ENCODE assay signal across 25 cellular contexts in genomic region chr12:120214626-120215356, GRCh38. TPM values are rescaled to one million over a fixed set of nuclear protein-coding genes. Genes with fewer than 3 reads are reported as not detected.
DNase-seq lines count a peak whose midpoint lies in the region; ATAC-seq, FAIRE-seq and TF ChIP-seq lines count a peak whose summit lies in the region.
"Had no signal": no experiment of that assay in that cellular context is flagged by ENCODE, and none has a peak within 500 bp of the region (broad histone marks: within the 10 kb centered on the region; RNA-seq: fewer than 3 reads in every experiment).

No MANE protein-coding gene starts in this region.

- peaks cover 17% of the 10 kb centered on the region; the same call in 1 of the 2 replicates for H3K79me2 ChIP-seq in SK-N-SH (ENCODE audit: insufficient read depth)
- H3K79me2 ChIP-seq in K562 (ENCODE audit: control insufficient read depth, insufficient read depth, low read length) = no peaks in the 10 kb centered on the region
- peaks cover 37% of the 10 kb centered on the region for H3K79me2 ChIP-seq in osteoblast (ENCODE audit: insufficient read depth, low read length)

- H3K4me2 ChIP-seq in SK-N-SH = no peak overlapping the region
- H3K4me2 ChIP-seq in K562 (ENCODE audit: insufficient read depth, low read length) = no peak overlapping the region
- H3K4me2 ChIP-seq in osteoblast (ENCODE audit: insufficient read depth, low read length) = no peak overlapping the region
- H3K4me2 ChIP-seq: BLaER1 treated with 17β-estradiol and CSF1 and Interleukin-3, amounts not matched to agents 10 nM and 100 nM had no signal

- H2AFZ ChIP-seq in SK-N-SH (ENCODE audit: low read depth) (no peak overlapping the region), K562 (ENCODE audit: low read depth, low read length) (no peak overlapping the region), osteoblast (ENCODE audit: low read length) (no peak overlapping the region)
- H2AFZ ChIP-seq: GM23338 had no signal

- no peaks in the 10 kb centered on the region for H3K9me3 ChIP-seq in SK-N-SH
- no peaks in the 10 kb centered on the region for H3K9me3 ChIP-seq in HEK293 (ENCODE audit: control insufficient read depth, insufficient read depth, low read depth, low read length)
- H3K9me3 ChIP-seq in K562 (replicated peaks; ENCODE audit: control insufficient read depth, insufficient read depth, low read depth, low read length) = no peaks in the 10 kb centered on the region
- H3K9me3 ChIP-seq in osteoblast (ENCODE audit: low read depth, low read length) = no peaks in the 10 kb centered on the region
- no peaks in the 10 kb centered on the region for H3K9me3 ChIP-seq in ovary
- H3K9me3 ChIP-seq: BLaER1 treated with 17β-estradiol and CSF1 and Interleukin-3, amounts not matched to agents 10 nM and 100 nM; Peyer's patch had no signal

- no peaks in the 10 kb centered on the region for H3K9me1 ChIP-seq in K562 (ENCODE audit: control insufficient read depth, insufficient read depth, low read length)

- TF ChIP-seq CTCF in SK-N-SH (IDR thresholded peaks at IDR 0.05) (no peak), HEK293 (tag by site-specific recombination; IDR thresholded peaks at IDR 0.05) (no peak), K562 (IDR thresholded peaks at IDR 0.05 in 2 of 3, conservative IDR thresholded peaks at IDR 0.05 in 1 of 3; ENCODE audit: insufficient read depth in 2 of 3, low read depth in 1 of 3, low read length in 3 of 3) (no peak), osteoblast (IDR thresholded peaks at IDR 0.05; ENCODE audit: extremely low read depth, low read depth, low read length) (no peak), ovary (IDR thresholded peaks at IDR 0.05) (no peak)

- H3K36me3 ChIP-seq in SK-N-SH (replicated peaks in 1 of 2; ENCODE audit: control insufficient read depth in 1 of 2, insufficient read depth in 2 of 2, low read length in 1 of 2) (peaks cover 51 to 84% of the 10 kb centered on the region in 2 experiments), HEK293 (ENCODE audit: control insufficient read depth in 2 of 2, insufficient read depth in 1 of 2, low read length in 2 of 2) (peaks cover 3 to 72% of the 10 kb centered on the region in 2 experiments; a peak in 2 of 3 replicates), K562 (ENCODE audit: control insufficient read depth, insufficient read depth, low read length) (peaks cover 69% of the 10 kb centered on the region; the same call in 2 of the 3 replicates), osteoblast (ENCODE audit: insufficient read depth, low read length) (peaks cover 90% of the 10 kb centered on the region), ovary (no peaks in the 10 kb centered on the region)

- no peaks in the 10 kb centered on the region for H3K27me3 ChIP-seq in SK-N-SH (ENCODE audit: insufficient read depth)
- no peaks in the 10 kb centered on the region for H3K27me3 ChIP-seq in K562 (ENCODE audit: control insufficient read depth in 2 of 2, insufficient read depth in 2 of 2, low read length in 2 of 2)
- H3K27me3 ChIP-seq in osteoblast (ENCODE audit: insufficient read depth, low read length) = no peaks in the 10 kb centered on the region
- no peaks in the 10 kb centered on the region for H3K27me3 ChIP-seq in ovary
- H3K27me3 ChIP-seq: BLaER1 treated with 17β-estradiol and CSF1 and Interleukin-3, amounts not matched to agents 10 nM and 100 nM; Peyer's patch had no signal

- H3K9ac ChIP-seq in SK-N-SH = no peak overlapping the region
- peak overlapping the region in 1 of 2 experiments; percentile 35; a peak in 1 of 4 replicates for H3K9ac ChIP-seq in K562 (ENCODE audit: insufficient read depth in 1 of 2, low read depth in 2 of 2, low read length in 2 of 2)

- no TSS peak for BruUV-seq in K562 (replicated peaks; lab: Mats Ljungman, UMichigan)

- 93% methylated on average over 22 of the region's 34 CpGs for WGBS in SK-N-SH (ENCODE audit: low lambda C conversion rate)
- 87% methylated on average over 26 of the region's 34 CpGs for WGBS in K562 (ENCODE audit: insufficient coverage, low coverage, missing lambda C conversion rate)
- 76 to 80% (median 78%) methylated on average over 34 of the region's 34 CpGs for WGBS in ovary, 3 donors

- ATAC-seq in SK-N-SH treated with all-trans-retinoic acid at 6 μM for 48 hours = no peak
- ATAC-seq in K562 = no peak
- ATAC-seq: T-cell had no signal

- H3K27ac ChIP-seq in SK-N-SH (ENCODE audit: low read depth in 2 of 2, low read length in 1 of 2) (no peak overlapping the region), HEK293 (ENCODE audit: extremely low read depth, low read depth, low read length) (no peak overlapping the region), K562 (ENCODE audit: extremely low read depth, low read depth, low read length) (no peak overlapping the region), osteoblast (ENCODE audit: low read depth, low read length) (no peak overlapping the region), ovary (no peak overlapping the region)
- H3K27ac ChIP-seq: BLaER1 treated with 17β-estradiol and CSF1 and Interleukin-3, amounts not matched to agents 10 nM and 100 nM; HL-60; Peyer's patch had no signal

- TF ChIP-seq RAD21 in SK-N-SH (IDR thresholded peaks at IDR 0.05; ENCODE audit: low read length) (no peak), K562 (CRISPR knock-in tag; conservative IDR thresholded peaks at IDR 0.05 in 1 of 2, IDR thresholded peaks at IDR 0.05 in 1 of 2) (no peak)

- DNase-seq in SK-N-SH (peak; percentile 31), K562 (ENCODE audit: extremely low read depth in 1 of 4, low spot score in 3 of 4) (no peak), osteoblast (ENCODE audit: insufficient read length, low spot score, missing footprints) (peak; percentile 85), SHP77 treated with DMSO at 0.1 percent for 48 hours (lab: John Stamatoyannopoulos, UW) (no peak), ovary (no peak), NCI-H226 (no peak)
- DNase-seq: 8988T; CD4-positive, alpha-beta memory T cell; HCEC 1CT; KG1; NCI-H1092 treated with DMSO at 0.1 percent for 48 hours; NCI-H146; NCI-H2029; NCI-H2227 treated with DMSO at 0.1 percent for 48 hours; NCI-H510A treated with DMSO at 0.1 percent for 48 hours; NCI-H748 treated with DMSO at 0.1 percent for 48 hours; Peyer's patch; T-cell had no signal

- no peaks in the 10 kb centered on the region for H3K4me1 ChIP-seq in SK-N-SH (ENCODE audit: control insufficient read depth in 1 of 2, insufficient read depth in 2 of 2, low read depth in 1 of 2, low read length in 1 of 2)
- no peaks in the 10 kb centered on the region for H3K4me1 ChIP-seq in HEK293 (ENCODE audit: control insufficient read depth, insufficient read depth, low read length)
- H3K4me1 ChIP-seq in K562 (replicated peaks in 1 of 2; ENCODE audit: control insufficient read depth in 2 of 2, insufficient read depth in 2 of 2, low read length in 2 of 2) = peaks cover 0 to 43% of the 10 kb centered on the region in 2 experiments; a peak in 2 of 5 replicates
- H3K4me1 ChIP-seq in osteoblast (ENCODE audit: insufficient read depth, low read length) = no peaks in the 10 kb centered on the region
- H3K4me1 ChIP-seq in ovary (ENCODE audit: insufficient read depth) = no peaks in the 10 kb centered on the region
- H3K4me1 ChIP-seq: Peyer's patch had no signal

- H3K4me3 ChIP-seq in SK-N-SH (ENCODE audit: low read depth in 2 of 2, low read length in 1 of 2) (no peak overlapping the region), HEK293 (ENCODE audit: low read depth, low read length) (no peak overlapping the region), K562 (no peak overlapping the region), osteoblast (ENCODE audit: insufficient read depth, low read length) (no peak overlapping the region), ovary (no peak overlapping the region)
- H3K4me3 ChIP-seq: BLaER1 treated with 17β-estradiol and CSF1 and Interleukin-3, amounts not matched to agents 10 nM and 100 nM; GM23338; Peyer's patch had no signal

- no peaks in the 10 kb centered on the region for H4K20me1 ChIP-seq in SK-N-SH (ENCODE audit: insufficient read depth)
- no peaks in the 10 kb centered on the region for H4K20me1 ChIP-seq in K562 (replicated peaks; ENCODE audit: control insufficient read depth, insufficient read depth, low read length)
- peaks cover 4% of the 10 kb centered on the region for H4K20me1 ChIP-seq in osteoblast (ENCODE audit: insufficient read depth, low read length)

- TF ChIP-seq POLR2A in K562 (conservative IDR thresholded peaks at IDR 0.05) (no peak), ovary (IDR thresholded peaks at IDR 0.05) (no peak)

- in situ Hi-C loops in K562 (cut with MboI) = no loop called here

- no peaks in the 10 kb centered on the region for H3K9me2 ChIP-seq in SK-N-SH

- TF ChIP-seq EP300 in SK-N-SH (IDR thresholded peaks at IDR 0.05; ENCODE audit: borderline replicate concordance in 1 of 2, low read depth in 1 of 2, low read length in 1 of 2) = no peak
- no peak for TF ChIP-seq EP300 in K562 (IDR thresholded peaks at IDR 0.05; ENCODE audit: low read length)
- TF ChIP-seq EP300 in ovary (IDR thresholded peaks at IDR 0.05) = no peak

- CTCF ChIA-PET in SK-N-SH (lab: Yijun Ruan, JAX) = interaction anchor here (18.6 kb wide), 1 partner anchor 47 kb away, joined by 618 read pairs; the partner anchor contains the start of gene PXN
- CTCF ChIA-PET in HEK293 (lab: Yijun Ruan, JAX) = interaction anchor here (0.6 kb wide), 1 partner anchor 20 kb away, joined by 4 read pairs; no protein-coding TSS in a partner anchor
- CTCF ChIA-PET in K562 (lab: Yijun Ruan, JAX; ENCODE audit: low intra/inter-chr PET ratio) = no interaction called here

- peaks cover 16% of the 10 kb centered on the region for H3F3A ChIP-seq in SK-N-SH (replicated peaks; ENCODE audit: insufficient read depth)

- intact Hi-C loops in K562 (cut with micrococcal nuclease) = no loop called here
- intact Hi-C loops in ovary (cut with DNase I) = no loop called here

- POLR2A ChIA-PET in SK-N-SH (lab: Yijun Ruan, JAX) = no interaction called here
- POLR2A ChIA-PET in HEK293 (lab: Yijun Ruan, JAX) = interaction anchor here (1.3 kb wide), 1 partner anchor 13 kb away, joined by 5 read pairs; the partner anchor contains the start of gene RPLP0
- POLR2A ChIA-PET in K562 (lab: Yijun Ruan, JAX) = interaction anchor here (1.0 to 1.7 kb wide), 3 partner anchors 14 to 77 kb away, joined by 3 to 6 read pairs (median 4); partner anchors contain the start of genes RNU4-2 and RPLP0

- no peak for FAIRE-seq in K562 (lab: Jason Lieb, UNC)
- FAIRE-seq: G401.6, GM18507 had no signal

RNA-seq across cellular contexts. Expression of gene RPLP0, which starts 13.9 kb away (rescaled TPM):
- polyA plus RNA-seq in SK-N-SH (2012; rRNA removed) (5,975 and 6,606 TPM in 2 replicates), K562 (2011; rRNA removed) (7,931 and 10,886 TPM in 2 replicates), K562 (2014; fragmentation: Illumina TruSeq; extraction: Trizol) (5,372 and 5,510 TPM in 2 replicates), K562 (2014; fragmentation: Nextera tagmentation; extraction: Ambion mirVana) (1,000 to 10,000 TPM; 6,875 to 7,674 TPM), K562 (2014; rRNA removed) (6,483 and 6,682 TPM in 2 replicates), ovary (1,000 to 10,000 TPM; 2,860 to 5,035 TPM)
- polyA plus RNA-seq in SK-N-SH (2012; cell fraction: cytosol; rRNA removed) = 4,575 and 6,412 TPM in 2 replicates
- polyA plus RNA-seq in SK-N-SH (2012; cell fraction: nucleus; rRNA removed) = 2,397 and 2,614 TPM in 2 replicates
- 1,112 and 2,318 TPM in 2 replicates for total RNA-seq in K562 (2011; cell fraction: chromatin; rRNA removed; ENCODE audit: low replicate concordance)
- total RNA-seq in K562 (2011; cell fraction: nucleolus; rRNA removed) = 2,659 and 3,037 TPM in 2 replicates
- total RNA-seq in K562 (2011; cell fraction: nucleoplasm; rRNA removed) = 2,953 and 5,147 TPM in 2 replicates
- total RNA-seq in K562 (2014; rRNA removed) (4,900 and 6,436 TPM in 2 replicates), K562 (2014; rRNA removed; fragmentation: Illumina TruSeq; extraction: Trizol) (3,191 and 3,833 TPM in 2 replicates), K562 (2015; rRNA removed; fragmentation: Illumina TruSeq; extraction: Trizol) (3,802 and 3,820 TPM in 2 replicates), K562 (2021) (3,845 and 4,075 TPM in 2 replicates), osteoblast (2,042 and 2,075 TPM in 2 replicates), ovary (1,000 to 10,000 TPM; 2,634 to 4,152 (median 2,941) TPM)
- 11,423 and 15,718 TPM in 2 replicates for polyA plus RNA-seq in K562 (2011; cell fraction: cytosol; rRNA removed)
- 3,653 and 4,979 TPM in 2 replicates for polyA plus RNA-seq in K562 (2011; cell fraction: nucleus; rRNA removed)
- polyA plus RNA-seq in K562 (2012) = 4,990 and 8,357 TPM in 2 replicates
- 5,001 and 5,431 TPM in 2 replicates for polyA minus RNA-seq in K562 (2011; rRNA and poly(A)+ RNA removed)
- polyA minus RNA-seq in K562 (2011; cell fraction: cytosol; rRNA and poly(A)+ RNA removed) = 2,569 and 3,110 TPM in 2 replicates
- 738 and 1,257 TPM in 2 replicates for polyA minus RNA-seq in K562 (2011; cell fraction: nucleus; rRNA and poly(A)+ RNA removed)

RNA-seq across cellular contexts. Expression of gene GCN1, which starts 20.3 kb away (rescaled TPM):
- polyA plus RNA-seq in SK-N-SH (2012; rRNA removed) (41.2 and 54.4 TPM in 2 replicates), K562 (2011; rRNA removed) (51.7 and 78.4 TPM in 2 replicates), K562 (2014; fragmentation: Illumina TruSeq; extraction: Trizol) (81.4 and 108 TPM in 2 replicates), K562 (2014; fragmentation: Nextera tagmentation; extraction: Ambion mirVana) (10 to 100 TPM; 11.9 to 18.2 TPM), K562 (2014; rRNA removed) (78.4 and 94.0 TPM in 2 replicates), ovary (10 to 100 TPM; 22.6 to 25.6 TPM)
- polyA plus RNA-seq in SK-N-SH (2012; cell fraction: cytosol; rRNA removed) = 17.0 and 20.0 TPM in 2 replicates
- 224 and 236 TPM in 2 replicates for polyA plus RNA-seq in SK-N-SH (2012; cell fraction: nucleus; rRNA removed)
- total RNA-seq in K562 (2011; cell fraction: chromatin; rRNA removed; ENCODE audit: low replicate concordance) = 689 and 1,391 TPM in 2 replicates
- total RNA-seq in K562 (2011; cell fraction: nucleolus; rRNA removed) = 533 and 578 TPM in 2 replicates
- 336 and 477 TPM in 2 replicates for total RNA-seq in K562 (2011; cell fraction: nucleoplasm; rRNA removed)
- total RNA-seq in K562 (2014; rRNA removed) (96.4 and 124 TPM in 2 replicates), K562 (2014; rRNA removed; fragmentation: Illumina TruSeq; extraction: Trizol) (48.2 and 49.7 TPM in 2 replicates), K562 (2015; rRNA removed; fragmentation: Illumina TruSeq; extraction: Trizol) (51.5 and 54.4 TPM in 2 replicates), K562 (2021) (172 and 190 TPM in 2 replicates), osteoblast (103 and 143 TPM in 2 replicates), ovary (10 to 100 TPM; 34.6 to 86.2 (median 69.8) TPM)
- 52.9 and 58.6 TPM in 2 replicates for polyA plus RNA-seq in K562 (2011; cell fraction: cytosol; rRNA removed)
- 319 and 415 TPM in 2 replicates for polyA plus RNA-seq in K562 (2011; cell fraction: nucleus; rRNA removed)
- 82.4 and 85.4 TPM in 2 replicates for polyA plus RNA-seq in K562 (2012)
- 168 and 179 TPM in 2 replicates for polyA minus RNA-seq in K562 (2011; rRNA and poly(A)+ RNA removed)
- polyA minus RNA-seq in K562 (2011; cell fraction: cytosol; rRNA and poly(A)+ RNA removed) = 131 and 132 TPM in 2 replicates
- polyA minus RNA-seq in K562 (2011; cell fraction: nucleus; rRNA and poly(A)+ RNA removed) = 176 and 241 TPM in 2 replicates

RNA-seq across cellular contexts. Expression of gene PXN, which starts 50.7 kb away (rescaled TPM):
- polyA plus RNA-seq in SK-N-SH (2012; rRNA removed) (63.0 and 89.0 TPM in 2 replicates), K562 (2011; rRNA removed) (28.6 and 44.1 TPM in 2 replicates), K562 (2014; fragmentation: Illumina TruSeq; extraction: Trizol) (64.7 and 71.8 TPM in 2 replicates), K562 (2014; fragmentation: Nextera tagmentation; extraction: Ambion mirVana) (1 to 10 TPM; 4.0 to 4.8 TPM), K562 (2014; rRNA removed) (40.7 and 42.2 TPM in 2 replicates), ovary (10 to 100 TPM; 34.7 to 49.2 TPM)
- polyA plus RNA-seq in SK-N-SH (2012; cell fraction: cytosol; rRNA removed) = 56.9 and 70.1 TPM in 2 replicates
- polyA plus RNA-seq in SK-N-SH (2012; cell fraction: nucleus; rRNA removed) = 269 and 301 TPM in 2 replicates
- total RNA-seq in K562 (2011; cell fraction: chromatin; rRNA removed; ENCODE audit: low replicate concordance) = 70.6 and 142 TPM in 2 replicates
- 45.5 and 48.2 TPM in 2 replicates for total RNA-seq in K562 (2011; cell fraction: nucleolus; rRNA removed)
- total RNA-seq in K562 (2011; cell fraction: nucleoplasm; rRNA removed) = 51.8 and 52.7 TPM in 2 replicates
- total RNA-seq in K562 (2014; rRNA removed) (18.6 and 22.7 TPM in 2 replicates), K562 (2014; rRNA removed; fragmentation: Illumina TruSeq; extraction: Trizol) (13.1 and 16.4 TPM in 2 replicates), K562 (2015; rRNA removed; fragmentation: Illumina TruSeq; extraction: Trizol) (13.5 and 14.2 TPM in 2 replicates), K562 (2021) (66.6 and 74.1 TPM in 2 replicates), osteoblast (41.6 and 46.3 TPM in 2 replicates), ovary (10 to 100 TPM; 25.0 to 78.0 (median 44.7) TPM)
- 31.5 and 36.7 TPM in 2 replicates for polyA plus RNA-seq in K562 (2011; cell fraction: cytosol; rRNA removed)
- polyA plus RNA-seq in K562 (2011; cell fraction: nucleus; rRNA removed) = 43.4 and 76.1 TPM in 2 replicates
- 59.0 and 70.2 TPM in 2 replicates for polyA plus RNA-seq in K562 (2012)
- 19.9 and 22.3 TPM in 2 replicates for polyA minus RNA-seq in K562 (2011; rRNA and poly(A)+ RNA removed)
- 16.7 and 38.8 TPM in 2 replicates for polyA minus RNA-seq in K562 (2011; cell fraction: cytosol; rRNA and poly(A)+ RNA removed)
- 12.4 and 19.8 TPM in 2 replicates for polyA minus RNA-seq in K562 (2011; cell fraction: nucleus; rRNA and poly(A)+ RNA removed)

Comparison
In these comparisons a context has a peak if more than half of its experiments do, and no peak if none do; other contexts are left out.
1. DNase-seq: peak in SK-N-SH (single experiment) and osteoblast (single experiment); none in K562 (0 of 4), SHP77 treated with DMSO at 0.1 percent for 48 hours (single experiment), ovary (0 of 5) and NCI-H226 (single experiment).